1 cellular context compared by ENCODE assay signal in genomic region chrX:47482512-47483309, GRCh38.
TF ChIP-seq lines count a peak whose summit lies in the region.

Gene ZNF41, minus strand, starts transcription at chrX:47483222. Its CDS starts 15,741 bp downstream, at chrX:47467481.

TF ChIP-seq in HEK293, 187 proteins besides CTCF, POLR2A, EP300 and RAD21 (continued from another document and continues in another):
- TF ChIP-seq ZBTB10 (tag by site-specific recombination; IDR thresholded peaks at IDR 0.05) (no peak), ZXDB (tag by site-specific recombination; IDR thresholded peaks at IDR 0.05) (peak; percentile 19; the same call in 1 of the 2 replicates), ZNF416 (tag by site-specific recombination; IDR thresholded peaks at IDR 0.05) (no peak), ZFHX2 (tag by site-specific recombination; conservative IDR thresholded peaks at IDR 0.05) (peak; percentile 67), ZNF843 (tag by site-specific recombination; IDR thresholded peaks at IDR 0.05) (no peak), ATF2 (tag by site-specific recombination; IDR thresholded peaks at IDR 0.05; ENCODE audit: low read depth) (no peak), ZNF555 (tag by site-specific recombination; conservative IDR thresholded peaks at IDR 0.05) (no peak), ZNF184 (tag by site-specific recombination; IDR thresholded peaks at IDR 0.05) (no peak), ZFP41 (tag by site-specific recombination; IDR thresholded peaks at IDR 0.05; ENCODE audit: borderline replicate concordance) (no peak), PRDM10 (tag by site-specific recombination; IDR thresholded peaks at IDR 0.05) (peak; percentile 95), ZFP37 (tag by site-specific recombination; IDR thresholded peaks at IDR 0.05) (no peak), ZNF133 (tag by site-specific recombination; IDR thresholded peaks at IDR 0.05) (no peak), ZNF776 (tag by site-specific recombination; IDR thresholded peaks at IDR 0.05; ENCODE audit: borderline replicate concordance) (no peak), ZNF169 (tag by site-specific recombination; IDR thresholded peaks at IDR 0.05) (no peak), ZNF223 (tag by site-specific recombination; IDR thresholded peaks at IDR 0.05) (no peak), ZEB2 (tag by site-specific recombination; IDR thresholded peaks at IDR 0.05) (peak; percentile 51), ZNF777 (tag by site-specific recombination; IDR thresholded peaks at IDR 0.05; ENCODE audit: borderline replicate concordance) (no peak), ZNF354C (tag by site-specific recombination; IDR thresholded peaks at IDR 0.05; ENCODE audit: borderline replicate concordance, low read depth) (no peak), ZNF654 (tag by site-specific recombination; IDR thresholded peaks at IDR 0.05; ENCODE audit: low read depth) (no peak), ZNF26 (tag by site-specific recombination; IDR thresholded peaks at IDR 0.05) (no peak), ZSCAN4 (tag by site-specific recombination; IDR thresholded peaks at IDR 0.05) (no peak), SCRT2 (tag by site-specific recombination; IDR thresholded peaks at IDR 0.05) (no peak), ZNF660 (tag by site-specific recombination; IDR thresholded peaks at IDR 0.05) (peak; percentile 79; the same call in 1 of the 2 replicates), ZNF311 (tag by site-specific recombination; IDR thresholded peaks at IDR 0.05; ENCODE audit: borderline replicate concordance) (no peak), ZFP3 (tag by site-specific recombination; IDR thresholded peaks at IDR 0.05; ENCODE audit: low read depth) (no peak), ZNF112 (tag by site-specific recombination; IDR thresholded peaks at IDR 0.05) (no peak), ZNF473 (tag by site-specific recombination; IDR thresholded peaks at IDR 0.05) (no peak), TRIM28 (IDR thresholded peaks at IDR 0.05; ENCODE audit: borderline replicate concordance, low read length) (no peak), ZNF530 (tag by site-specific recombination; IDR thresholded peaks at IDR 0.05; ENCODE audit: low read depth) (no peak), ZBTB6 (tag by site-specific recombination; IDR thresholded peaks at IDR 0.05) (no peak), ZIC2 (tag by site-specific recombination; IDR thresholded peaks at IDR 0.05) (peak; percentile 34; the same call in 1 of the 2 replicates), KLF1 (tag by site-specific recombination; IDR thresholded peaks at IDR 0.05) (0 out of 2 replicates have a peak, but pooled peaks have one; percentile 9), PRDM6 (tag by site-specific recombination; IDR thresholded peaks at IDR 0.05) (no peak), ZNF174 (tag by site-specific recombination; IDR thresholded peaks at IDR 0.05) (no peak), ZNF23 (tag by site-specific recombination; IDR thresholded peaks at IDR 0.05; ENCODE audit: borderline replicate concordance) (no peak), PRDM1 (tag by site-specific recombination; IDR thresholded peaks at IDR 0.05) (no peak), ZNF302 (tag by site-specific recombination; IDR thresholded peaks at IDR 0.05; ENCODE audit: low read depth) (no peak), ZFP69B (tag by site-specific recombination; IDR thresholded peaks at IDR 0.05) (no peak), ZBTB11 (tag by site-specific recombination; conservative IDR thresholded peaks at IDR 0.05; ENCODE audit: low read depth) (peak; percentile 78; the same call in 1 of the 2 replicates), ZNF423 (tag by site-specific recombination; IDR thresholded peaks at IDR 0.05) (0 out of 2 replicates have a peak, but pooled peaks have one; percentile 22), ZNF280D (tag by site-specific recombination; IDR thresholded peaks at IDR 0.05) (no peak), SP7 (tag by site-specific recombination; IDR thresholded peaks at IDR 0.05) (peak; percentile 9; the same call in 1 of the 2 replicates)
